ENCODE assay signal across 29 cellular contexts in genomic region chr4:35950442-35950841, GRCh38.
"Had no signal": no experiment of that assay in that cellular context is flagged by ENCODE, and none has a peak within 500 bp of the region (broad histone marks: within the 10 kb centered on the region; RNA-seq: fewer than 3 reads in every experiment).

No MANE protein-coding gene starts in this region.

- H3K27ac ChIP-seq: stomach, suprapubic skin, testis, thoracic aorta, thyroid gland, tibial artery, tibial nerve, transverse colon, upper lobe of left lung, upper lobe of right lung, uterus, vagina had no signal

- H3K27me3 Mint-ChIP-seq: stimulated activated memory B cell treated with anti-CD40 and anti-IgM and Interleukin-4, amounts not matched to agents 10 μg/mL and 1 μg/mL and 100 μg/mL, for 72 hours; stimulated activated naive B cell treated with anti-CD40 and anti-IgM and Interleukin-4, amounts not matched to agents 10 μg/mL and 1 μg/mL and 100 μg/mL, for 72 hours; stimulated activated naive CD8-positive, alpha-beta T cell treated with anti-CD3 and anti-CD28 coated beads, Interleukin-15, amount 100 ng/mL, for 72 hours; stimulated activated naive CD8-positive, alpha-beta T cell treated with anti-CD3 and anti-CD28 coated beads, Interleukin-15, Interleukin-2, amounts not matched to agents 100 ng/mL and 50 ng/mL, for 24 hours; type B pancreatic cell had no signal

- H3K4me1 Mint-ChIP-seq: stimulated activated effector memory CD8-positive, alpha-beta T cell treated with anti-CD3 and anti-CD28 coated beads, Interleukin-12 subunit alpha, Interleukin-12 subunit beta, amount 100 ng/mL, for 72 hours; stimulated activated memory B cell treated with anti-CD40 and anti-IgM and Interleukin-4, amounts not matched to agents 10 μg/mL and 1 μg/mL and 100 μg/mL, for 72 hours; stimulated activated naive B cell treated with anti-CD40 and anti-IgM and Interleukin-4, amounts not matched to agents 10 μg/mL and 1 μg/mL and 100 μg/mL, for 72 hours; stimulated activated naive CD8-positive, alpha-beta T cell treated with anti-CD3 and anti-CD28 coated beads, Interleukin-15, amount 100 ng/mL, for 72 hours had no signal

- H3K9me3 ChIP-seq: testis, thoracic aorta, thyroid gland, upper lobe of right lung, uterus, vagina had no signal

- H3K9me3 Mint-ChIP-seq: type B pancreatic cell had no signal

- H3K4me3 Mint-ChIP-seq: stimulated activated effector memory CD8-positive, alpha-beta T cell treated with anti-CD3 and anti-CD28 coated beads, Interleukin-12 subunit alpha, Interleukin-12 subunit beta, amount 100 ng/mL, for 72 hours; stimulated activated memory B cell treated with anti-CD40 and anti-IgM and Interleukin-4, amounts not matched to agents 10 μg/mL and 1 μg/mL and 100 μg/mL, for 72 hours; stimulated activated naive B cell treated with anti-CD40 and anti-IgM and Interleukin-4, amounts not matched to agents 10 μg/mL and 1 μg/mL and 100 μg/mL, for 72 hours; stimulated activated naive CD8-positive, alpha-beta T cell treated with anti-CD3 and anti-CD28 coated beads, Interleukin-15, amount 100 ng/mL, for 72 hours; stimulated activated naive CD8-positive, alpha-beta T cell treated with anti-CD3 and anti-CD28 coated beads, Interleukin-15, Interleukin-2, amounts not matched to agents 100 ng/mL and 50 ng/mL, for 24 hours; type B pancreatic cell had no signal

- ATAC-seq: stimulated activated effector memory CD8-positive, alpha-beta T cell treated with anti-CD3 and anti-CD28 coated beads, Interleukin-12 subunit alpha, Interleukin-12 subunit beta, amount 100 ng/mL, for 72 hours; stimulated activated memory B cell treated with anti-CD40 and anti-IgM and Interleukin-4, amounts not matched to agents 10 μg/mL and 1 μg/mL and 100 μg/mL, for 72 hours; stimulated activated naive B cell treated with anti-CD40 and anti-IgM and Interleukin-4, amounts not matched to agents 10 μg/mL and 1 μg/mL and 100 μg/mL, for 72 hours; stimulated activated naive CD8-positive, alpha-beta T cell treated with anti-CD3 and anti-CD28 coated beads, Interleukin-15, amount 100 ng/mL, for 72 hours; stimulated activated naive CD8-positive, alpha-beta T cell treated with anti-CD3 and anti-CD28 coated beads, Interleukin-15, Interleukin-2, amounts not matched to agents 100 U/mL and 50 U/mL, for 24 hours; upper lobe of right lung had no signal

- H3K27ac Mint-ChIP-seq: stimulated activated effector memory CD8-positive, alpha-beta T cell treated with anti-CD3 and anti-CD28 coated beads, Interleukin-12 subunit alpha, Interleukin-12 subunit beta, amount 100 ng/mL, for 72 hours; stimulated activated memory B cell treated with anti-CD40 and anti-IgM and Interleukin-4, amounts not matched to agents 10 μg/mL and 1 μg/mL and 100 μg/mL, for 72 hours; stimulated activated naive B cell treated with anti-CD40 and anti-IgM and Interleukin-4, amounts not matched to agents 10 μg/mL and 1 μg/mL and 100 μg/mL, for 72 hours; stimulated activated naive CD8-positive, alpha-beta T cell treated with anti-CD3 and anti-CD28 coated beads, Interleukin-15, amount 100 ng/mL, for 72 hours; stimulated activated naive CD8-positive, alpha-beta T cell treated with anti-CD3 and anti-CD28 coated beads, Interleukin-15, Interleukin-2, amounts not matched to agents 100 ng/mL and 50 ng/mL, for 24 hours; type B pancreatic cell had no signal

- DNase-seq: stimulated activated CD4-positive, alpha-beta T cell treated with anti-CD3 and anti-CD28 coated beads, Interleukin-2, amount 100 ng/mL, for 48 hours; stimulated activated CD4-positive, alpha-beta T cell treated with anti-CD3 and anti-CD28 coated beads, Interleukin-4, amount 100 ng/mL, for 1 hour; stimulated activated CD4-positive, alpha-beta T cell treated with anti-CD3 and anti-CD28 coated beads, Interleukin-4, amount 100 ng/mL, for 24 hours; stimulated activated CD4-positive, alpha-beta T cell treated with anti-CD3 and anti-CD28 coated beads, Interleukin-4, amount 100 ng/mL, for 4 hours; stimulated activated CD8-positive, alpha-beta memory T cell treated with anti-CD3 and anti-CD28 coated beads, Interleukin-4, amount 100 ng/mL, for 48 hours; stimulated activated naive B cell treated with anti-CD40 and anti-IgM and Interleukin-4, amounts not matched to agents 10 μg/mL and 1 μg/mL and 100 μg/mL, for 72 hours; stimulated activated naive CD4-positive, alpha-beta T cell; stimulated activated naive CD4-positive, alpha-beta T cell treated with Interleukin-2 at 50 U/mL for 16 hours; stimulated activated naive CD8-positive, alpha-beta T cell treated with anti-CD3 and anti-CD28 coated beads, Interleukin-15, amount 100 ng/mL, for 72 hours; stimulated activated naive CD8-positive, alpha-beta T cell treated with anti-CD3 and anti-CD28 coated beads, Interleukin-15, Interleukin-2, amounts not matched to agents 100 U/mL and 50 U/mL, for 24 hours; stomach; substantia nigra; testis; thyroid gland; tibial artery; transverse colon; trophoblast cell; upper lobe of left lung; upper lobe of right lung; uterus had no signal

- H3K36me3 ChIP-seq: stomach, suprapubic skin, thoracic aorta, thyroid gland, tibial artery, tibial nerve, transverse colon, upper lobe of left lung, upper lobe of right lung, uterus, vagina had no signal

- H3K4me3 ChIP-seq: stomach, suprapubic skin, testis, thoracic aorta, thyroid gland, tibial artery, tibial nerve, transverse colon, upper lobe of left lung, upper lobe of right lung, uterus, vagina had no signal

- H3K27me3 ChIP-seq: stomach, suprapubic skin, testis, thyroid gland, tibial artery, tibial nerve, transverse colon, upper lobe of left lung, upper lobe of right lung, uterus, vagina had no signal

- H3K4me1 ChIP-seq: stomach, suprapubic skin, testis, thyroid gland, tibial artery, tibial nerve, transverse colon, upper lobe of left lung, upper lobe of right lung, uterus, vagina had no signal

- H3K36me3 Mint-ChIP-seq: stimulated activated effector memory CD8-positive, alpha-beta T cell treated with anti-CD3 and anti-CD28 coated beads, Interleukin-12 subunit alpha, Interleukin-12 subunit beta, amount 100 ng/mL, for 72 hours; stimulated activated memory B cell treated with anti-CD40 and anti-IgM and Interleukin-4, amounts not matched to agents 10 μg/mL and 1 μg/mL and 100 μg/mL, for 72 hours; stimulated activated naive B cell treated with anti-CD40 and anti-IgM and Interleukin-4, amounts not matched to agents 10 μg/mL and 1 μg/mL and 100 μg/mL, for 72 hours; type B pancreatic cell had no signal

- FAIRE-seq: urothelium cell line had no signal
